In genomic region chr5:170795154-170795553, GRCh38 we compare ENCODE assay signal across 11 cellular contexts. TPM values are rescaled to one million over a fixed set of nuclear protein-coding genes. Genes with fewer than 3 reads are reported as not detected.
"Had no signal": no experiment of that assay in that cellular context is flagged by ENCODE, and none has a peak within 500 bp of the region (broad histone marks: within the 10 kb centered on the region; RNA-seq: fewer than 3 reads in every experiment).

No MANE protein-coding gene starts in this region.

- DNase-seq: GM23248, GOT3, H7, HFFc6 had no signal

- H3K4me1 ChIP-seq: HAP-1 had no signal

- H3K4me3 Mint-ChIP-seq: HFFc6, IgD-negative memory B cell had no signal

- H3K27ac ChIP-seq: GM23248, HL-60 had no signal

- H3K4me3 ChIP-seq: GM23248, HAP-1 had no signal

- H3K36me3 ChIP-seq: HAP-1 had no signal

- H3K27ac Mint-ChIP-seq: HFFc6, IgD-negative memory B cell had no signal

- H3K36me3 Mint-ChIP-seq: IgD-negative memory B cell had no signal

- H3K9me3 Mint-ChIP-seq: HFFc6 had no signal

- ATAC-seq: HCT116, HepG2 had no signal

- H3K9me3 ChIP-seq: HAP-1 had no signal

RNA-seq across cellular contexts. Expression of gene GABRP, which starts 11.6 kb away (rescaled TPM):
- total RNA-seq: GM23248, H4, HepG2, HFFc6, HT1080 had no signal
- polyA plus RNA-seq: GM23248, HepG2, IgD-negative memory B cell had no signal
